In genomic region chr15:63832620-63833245, GRCh38 we compare ENCODE assay signal across 8 cellular contexts. TPM values are rescaled to one million over a fixed set of nuclear protein-coding genes. Genes with fewer than 3 reads are reported as not detected.
DNase-seq lines count a peak whose midpoint lies in the region; TF ChIP-seq lines count a peak whose summit lies in the region.

No MANE protein-coding gene starts in this region.

- 1% methylated on average over 9 of the region's 9 CpGs for WGBS in thymus

- H3K4me1 ChIP-seq in thymus (ENCODE audit: control insufficient read depth, insufficient read depth, low read length): peaks cover 7% of the 10 kb centered on the region

- H3K27me3 Mint-ChIP-seq in IgD-negative memory B cell: no peaks in the 10 kb centered on the region

- H3K27ac ChIP-seq in layer of hippocampus (ENCODE audit: low read depth, low read length): peak overlapping the region; percentile 91
- H3K27ac ChIP-seq in thymus (ENCODE audit: low read depth): no peak overlapping the region

- no peak for TF ChIP-seq CTCF in astrocyte of the cerebellum (IDR thresholded peaks at IDR 0.05; ENCODE audit: low read depth, low read length, missing control alignments)

- in situ Hi-C loops in astrocyte of the cerebellum (cut with HindIII; ENCODE audit: low sequenced_read_pairs): no loop called here

- H3K27ac Mint-ChIP-seq in IgD-negative memory B cell: peak overlapping the region; percentile 89 to 99 (median 91)

- H3K9me3 ChIP-seq in thymus (ENCODE audit: control insufficient read depth): no peaks in the 10 kb centered on the region

- peak overlapping the region; percentile 88 to 97 (median 94) for H3K4me3 Mint-ChIP-seq in IgD-negative memory B cell

- no peaks in the 10 kb centered on the region for H3K27me3 ChIP-seq in layer of hippocampus (ENCODE audit: control insufficient read depth, insufficient read depth, low read length)
- H3K27me3 ChIP-seq in thymus (ENCODE audit: control insufficient read depth, insufficient read depth): no peaks in the 10 kb centered on the region

- H3K4me3 ChIP-seq in astrocyte of the cerebellum (ENCODE audit: low read depth, low read length) (peak overlapping the region; percentile 86), thymus (ENCODE audit: low read length) (peak overlapping the region; percentile 93)

- H3K4me1 Mint-ChIP-seq in IgD-negative memory B cell: peaks cover 38% of the 10 kb centered on the region in 3 donors

- H3K36me3 Mint-ChIP-seq in IgD-negative memory B cell: no peaks in the 10 kb centered on the region

- no peaks in the 10 kb centered on the region for H3K36me3 ChIP-seq in thymus (ENCODE audit: control insufficient read depth, insufficient read depth)

- peak; percentile 27 for DNase-seq in NOMO-1 treated with DMSO at 0.1 percent for 48 hours (lab: John Stamatoyannopoulos, UW; ENCODE audit: unreplicated experiment)
- DNase-seq in NOMO-1 treated with dmso at 0.1 percent for 144 hours (lab: John Stamatoyannopoulos, UW; ENCODE audit: unreplicated experiment): no peak
- no peak for DNase-seq in astrocyte of the cerebellum (ENCODE audit: low read depth)
- no peak for DNase-seq in NK-92 (lab: John Stamatoyannopoulos, UW; ENCODE audit: unreplicated experiment)
- no peak for DNase-seq in midbrain (lab: John Stamatoyannopoulos, UW)

- no peaks in the 10 kb centered on the region for H3K9me3 Mint-ChIP-seq in IgD-negative memory B cell

RNA-seq across cellular contexts. Expression of gene HERC1, which starts 1.0 kb away (rescaled TPM):
- 35.2 TPM for polyA plus RNA-seq in IgD-negative memory B cell
- 34.7 TPM for polyA plus RNA-seq in thymus
